ENCODE assay signal across 29 cellular contexts in genomic region chr3:151196441-151196840, GRCh38. TPM values are rescaled to one million over a fixed set of nuclear protein-coding genes. Genes with fewer than 3 reads are reported as not detected.
A peak's percentile ranks its signal among the peaks of the same experiment; 100 is the strongest.
DNase-seq lines count a peak whose midpoint lies in the region; ATAC-seq and TF ChIP-seq lines count a peak whose summit lies in the region.
"Had no signal": no experiment of that assay in that cellular context is flagged by ENCODE, and none has a peak within 500 bp of the region (broad histone marks: within the 10 kb centered on the region; RNA-seq: fewer than 3 reads in every experiment).

No MANE protein-coding gene starts in this region.

- peak overlapping the region; percentile 15 for H3K27ac Mint-ChIP-seq in activated naive CD4-positive, alpha-beta T cell treated with anti-CD3 and anti-CD28 coated beads, Interleukin-2, amount 10 ng/mL, durations not matched to agents 7 days and 5 days
- no peak overlapping the region for H3K27ac Mint-ChIP-seq in T-helper 2 cell treated with Interferon-gamma antibody and Interleukin-4, amounts not matched to agents 5 μg/mL and 100 μg/mL, for 36 hours
- peak overlapping the region; percentile 40 for H3K27ac Mint-ChIP-seq in activated naive CD8-positive, alpha-beta T cell treated with anti-CD3 and anti-CD28 coated beads, Interleukin-2, amount 50 U/mL, for 24 hours
- H3K27ac Mint-ChIP-seq in stimulated activated naive CD8-positive, alpha-beta T cell treated with anti-CD3 and anti-CD28 coated beads, Interleukin-15, Interleukin-2, amounts not matched to agents 100 ng/mL and 50 ng/mL, for 24 hours: peak overlapping the region; percentile 61
- H3K27ac Mint-ChIP-seq: endodermal cell, T-helper 17 cell had no signal

- no peaks in the 10 kb centered on the region for H3K27me3 ChIP-seq in breast epithelium
- H3K27me3 ChIP-seq: ascending aorta, pancreas, right atrium auricular region, spleen, suprapubic skin had no signal

- ATAC-seq in activated naive CD8-positive, alpha-beta T cell treated with anti-CD3 and anti-CD28 coated beads, Interleukin-2, amount 50 U/mL, for 24 hours: peak; percentile 63
- ATAC-seq in HG03025 (IDR thresholded peaks at IDR 0.05; ENCODE audit: low FRiP score, unreplicated experiment): no peak
- ATAC-seq: esophagus mucosa, HCT116, left cardiac atrium, pancreas, T-helper 17 cell had no signal

- H3K4me3 Mint-ChIP-seq in activated naive CD4-positive, alpha-beta T cell treated with anti-CD3 and anti-CD28 coated beads, Interleukin-2, amount 10 ng/mL, durations not matched to agents 7 days and 5 days: no peak overlapping the region
- peak overlapping the region; percentile 18 for H3K4me3 Mint-ChIP-seq in T-helper 2 cell treated with Interferon-gamma antibody and Interleukin-4, amounts not matched to agents 5 μg/mL and 100 μg/mL, for 36 hours
- peak overlapping the region; percentile 12 for H3K4me3 Mint-ChIP-seq in activated naive CD8-positive, alpha-beta T cell treated with anti-CD3 and anti-CD28 coated beads, Interleukin-2, amount 50 U/mL, for 24 hours
- H3K4me3 Mint-ChIP-seq in stimulated activated naive CD8-positive, alpha-beta T cell treated with anti-CD3 and anti-CD28 coated beads, Interleukin-15, Interleukin-2, amounts not matched to agents 100 ng/mL and 50 ng/mL, for 24 hours: no peak overlapping the region
- H3K4me3 Mint-ChIP-seq: endodermal cell, neural crest cell, T-helper 17 cell had no signal

- H3K27ac ChIP-seq in breast epithelium: no peak overlapping the region
- H3K27ac ChIP-seq: ascending aorta, C4-2B, pancreas, right atrium auricular region, RWPE1, spleen, suprapubic skin had no signal

- no peak for TF ChIP-seq CTCF in breast epithelium (IDR thresholded peaks at IDR 0.05)

- H3K36me3 ChIP-seq in breast epithelium: no peaks in the 10 kb centered on the region
- H3K36me3 ChIP-seq: ascending aorta, pancreas, right atrium auricular region, suprapubic skin had no signal

- no peaks in the 10 kb centered on the region for H3K4me1 ChIP-seq in breast epithelium
- H3K4me1 ChIP-seq: ascending aorta, right atrium auricular region, spleen had no signal

- no peak overlapping the region for H3K4me3 ChIP-seq in breast epithelium
- H3K4me3 ChIP-seq: ascending aorta, pancreas, right atrium auricular region, spleen, suprapubic skin had no signal

- no peaks in the 10 kb centered on the region for H3K9me3 ChIP-seq in breast epithelium
- H3K9me3 ChIP-seq: ascending aorta, pancreas, right atrium auricular region, spleen, suprapubic skin had no signal

- intact Hi-C loops in breast epithelium (cut with DNase I; ENCODE audit: low total_unique reads): no loop called here

- CTCF ChIA-PET in activated naive CD4-positive, alpha-beta T cell treated with anti-CD3 and anti-CD28 coated beads, Interleukin-2, amount 10 ng/mL, durations not matched to agents 7 days and 5 days (lab: Charles Lee): interaction anchor here (0.7 to 1.9 kb wide), 7 partner anchors 10 to 28 kb away, joined by 3 to 10 read pairs (median 4); no protein-coding TSS in a partner anchor

- peaks cover 18% of the 10 kb centered on the region for H3K9me3 Mint-ChIP-seq in activated naive CD4-positive, alpha-beta T cell treated with anti-CD3 and anti-CD28 coated beads, Interleukin-2, amount 10 ng/mL, durations not matched to agents 7 days and 5 days
- H3K9me3 Mint-ChIP-seq in T-helper 2 cell treated with Interferon-gamma antibody and Interleukin-4, amounts not matched to agents 5 μg/mL and 100 μg/mL, for 36 hours: peaks cover 5% of the 10 kb centered on the region
- H3K9me3 Mint-ChIP-seq in activated naive CD8-positive, alpha-beta T cell treated with anti-CD3 and anti-CD28 coated beads, Interleukin-2, amount 50 U/mL, for 24 hours: peaks cover 17% of the 10 kb centered on the region
- peaks cover 13% of the 10 kb centered on the region for H3K9me3 Mint-ChIP-seq in stimulated activated naive CD8-positive, alpha-beta T cell treated with anti-CD3 and anti-CD28 coated beads, Interleukin-15, Interleukin-2, amounts not matched to agents 100 ng/mL and 50 ng/mL, for 24 hours
- H3K9me3 Mint-ChIP-seq: endodermal cell, neural crest cell had no signal

- no peak for TF ChIP-seq POLR2A in breast epithelium (IDR thresholded peaks at IDR 0.05)

- H3K4me1 Mint-ChIP-seq in activated naive CD4-positive, alpha-beta T cell treated with anti-CD3 and anti-CD28 coated beads, Interleukin-2, amount 10 ng/mL, durations not matched to agents 7 days and 5 days: peaks cover 41% of the 10 kb centered on the region
- H3K4me1 Mint-ChIP-seq in T-helper 2 cell treated with Interferon-gamma antibody and Interleukin-4, amounts not matched to agents 5 μg/mL and 100 μg/mL, for 36 hours (ENCODE audit: low read depth): peaks cover 31% of the 10 kb centered on the region
- H3K4me1 Mint-ChIP-seq in activated naive CD8-positive, alpha-beta T cell treated with anti-CD3 and anti-CD28 coated beads, Interleukin-2, amount 50 U/mL, for 24 hours: peaks cover 61% of the 10 kb centered on the region
- peaks cover 72% of the 10 kb centered on the region for H3K4me1 Mint-ChIP-seq in stimulated activated naive CD8-positive, alpha-beta T cell treated with anti-CD3 and anti-CD28 coated beads, Interleukin-15, Interleukin-2, amounts not matched to agents 100 ng/mL and 50 ng/mL, for 24 hours (ENCODE audit: low read depth)
- H3K4me1 Mint-ChIP-seq: endodermal cell had no signal

- DNase-seq in activated naive CD4-positive, alpha-beta T cell treated with anti-CD3 and anti-CD28 coated beads, Interleukin-2, amount 10 ng/mL, durations not matched to agents 7 days and 5 days: no peak
- no peak for DNase-seq in activated naive CD4-positive, alpha-beta T cell (lab: John Stamatoyannopoulos, UW)
- DNase-seq in T-helper 2 cell treated with Interferon-gamma antibody and Interleukin-4, amounts not matched to agents 5 μg/mL and 100 μg/mL, for 36 hours (ENCODE audit: low spot score): no peak
- no peak for DNase-seq in activated naive CD8-positive, alpha-beta T cell treated with anti-CD3 and anti-CD28 coated beads, Interleukin-2, amount 50 U/mL, for 24 hours
- no peak for DNase-seq in breast epithelium (ENCODE audit: low spot score in 2 of 2)
- DNase-seq: activated CD4-positive, alpha-beta T cell treated with anti-CD3 and anti-CD28 coated beads for 48 hours; activated CD8-positive, alpha-beta memory T cell treated with anti-CD3 and anti-CD28 coated beads, Interleukin-2, amount 50 U/mL, for 48 hours; central memory CD4-positive, alpha-beta T cell; endodermal cell; foreskin melanocyte; KG1; left cardiac atrium; mammary epithelial cell; MM.1S; NCI-H2081; NCI-H226; pancreas; spleen; T-helper 17 cell had no signal

- H3K27me3 Mint-ChIP-seq in activated naive CD4-positive, alpha-beta T cell treated with anti-CD3 and anti-CD28 coated beads, Interleukin-2, amount 10 ng/mL, durations not matched to agents 7 days and 5 days: no peaks in the 10 kb centered on the region
- no peaks in the 10 kb centered on the region for H3K27me3 Mint-ChIP-seq in T-helper 2 cell treated with Interferon-gamma antibody and Interleukin-4, amounts not matched to agents 5 μg/mL and 100 μg/mL, for 36 hours (ENCODE audit: low read depth)
- H3K27me3 Mint-ChIP-seq in activated naive CD8-positive, alpha-beta T cell treated with anti-CD3 and anti-CD28 coated beads, Interleukin-2, amount 50 U/mL, for 24 hours: no peaks in the 10 kb centered on the region
- no peaks in the 10 kb centered on the region for H3K27me3 Mint-ChIP-seq in stimulated activated naive CD8-positive, alpha-beta T cell treated with anti-CD3 and anti-CD28 coated beads, Interleukin-15, Interleukin-2, amounts not matched to agents 100 ng/mL and 50 ng/mL, for 24 hours
- H3K27me3 Mint-ChIP-seq: T-helper 17 cell had no signal

- H3K36me3 Mint-ChIP-seq in activated naive CD4-positive, alpha-beta T cell treated with anti-CD3 and anti-CD28 coated beads, Interleukin-2, amount 10 ng/mL, durations not matched to agents 7 days and 5 days: peaks cover 66% of the 10 kb centered on the region
- peaks cover 72% of the 10 kb centered on the region for H3K36me3 Mint-ChIP-seq in T-helper 2 cell treated with Interferon-gamma antibody and Interleukin-4, amounts not matched to agents 5 μg/mL and 100 μg/mL, for 36 hours (ENCODE audit: low read depth)
- H3K36me3 Mint-ChIP-seq in activated naive CD8-positive, alpha-beta T cell treated with anti-CD3 and anti-CD28 coated beads, Interleukin-2, amount 50 U/mL, for 24 hours (ENCODE audit: low read depth): peaks cover 56% of the 10 kb centered on the region
- peaks cover 58% of the 10 kb centered on the region for H3K36me3 Mint-ChIP-seq in stimulated activated naive CD8-positive, alpha-beta T cell treated with anti-CD3 and anti-CD28 coated beads, Interleukin-15, Interleukin-2, amounts not matched to agents 100 ng/mL and 50 ng/mL, for 24 hours (ENCODE audit: low read depth)

RNA-seq across cellular contexts. Expression of gene GPR171, which starts 6.6 kb away (rescaled TPM):
- 1 to 10 TPM in 2 of 3 donors, under 1 TPM in 1; 0.48 to 7.2 (median 1.8) TPM for total RNA-seq in breast epithelium
- total RNA-seq: endodermal cell, mammary epithelial cell, neural crest cell had no signal

Comparison
In these comparisons a context has a peak if more than half of its experiments do, and no peak if none do; other contexts are left out.
1. H3K4me3 Mint-ChIP-seq: peak in T-helper 2 cell treated with Interferon-gamma antibody and Interleukin-4, amounts not matched to agents 5 μg/mL and 100 μg/mL, for 36 hours (single experiment) and activated naive CD8-positive, alpha-beta T cell treated with anti-CD3 and anti-CD28 coated beads, Interleukin-2, amount 50 U/mL, for 24 hours (single experiment); none in activated naive CD4-positive, alpha-beta T cell treated with anti-CD3 and anti-CD28 coated beads, Interleukin-2, amount 10 ng/mL, durations not matched to agents 7 days and 5 days (single experiment) and stimulated activated naive CD8-positive, alpha-beta T cell treated with anti-CD3 and anti-CD28 coated beads, Interleukin-15, Interleukin-2, amounts not matched to agents 100 ng/mL and 50 ng/mL, for 24 hours (single experiment).